8 cellular contexts compared by ENCODE assay signal in genomic region chr6:69921611-69922010, GRCh38. TPM values are rescaled to one million over a fixed set of nuclear protein-coding genes. Genes with fewer than 3 reads are reported as not detected.
"Had no signal": no experiment of that assay in that cellular context is flagged by ENCODE, and none has a peak within 500 bp of the region (broad histone marks: within the 10 kb centered on the region; RNA-seq: fewer than 3 reads in every experiment).

No MANE protein-coding gene starts in this region.

RNA-seq across cellular contexts. Expression of gene COL19A1, which starts 55.3 kb away (rescaled TPM):
- total RNA-seq: kidney epithelial cell, lower lobe of right lung, lung microvascular endothelial cell, mesenteric fat pad had no signal
- polyA plus RNA-seq: immature natural killer cell, keratinocyte, liver, mammary epithelial cell had no signal
